ENCODE assay signal across 8 cellular contexts in genomic region chr17:82697808-82698064, GRCh38. TPM values are rescaled to one million over a fixed set of nuclear protein-coding genes. Genes with fewer than 3 reads are reported as not detected.
DNase-seq lines count a peak whose midpoint lies in the region; ATAC-seq and TF ChIP-seq lines count a peak whose summit lies in the region.

No MANE protein-coding gene starts in this region.

- DNase-seq in activated CD4-positive, CD25-positive, alpha-beta regulatory T cell treated with anti-CD3 and anti-CD28 coated beads, Interleukin-2, amount 50 U/mL, for 72 hours = peak; percentile 37
- no peak for DNase-seq in astrocyte of the cerebellum (ENCODE audit: low read depth)
- no peak for DNase-seq in KBM-7
- DNase-seq in activated gamma-delta T cell treated with Interleukin-2 at 50 U/mL for 16 hours = no peak

- TF ChIP-seq RAD21 in liver (IDR thresholded peaks at IDR 0.05) = no peak

- no peaks in the 10 kb centered on the region for H3K27me3 ChIP-seq in liver (ENCODE audit: control insufficient read depth in 4 of 4, insufficient read depth in 4 of 4, low read length in 3 of 4)

- TF ChIP-seq CTCF in astrocyte of the cerebellum (IDR thresholded peaks at IDR 0.05; ENCODE audit: low read depth, low read length, missing control alignments) (no peak), liver (IDR thresholded peaks at IDR 0.05; ENCODE audit: low read depth, low read length, missing input control) (no peak)

- in situ Hi-C loops in astrocyte of the cerebellum (cut with HindIII; ENCODE audit: low sequenced_read_pairs) = no loop called here
- in situ Hi-C loops in KBM-7 (cut with MboI; ENCODE audit: low pct_unique_long_range_greater_than_20kb, low sequenced_read_pairs) = no loop called here

- H3K4me3 ChIP-seq in astrocyte of the cerebellum (ENCODE audit: low read depth, low read length) (peak overlapping the region; percentile 57), liver (ENCODE audit: low read depth in 1 of 3, low read length in 3 of 3) (peak overlapping the region; percentile 46 to 90 (median 60))

- H3K27ac ChIP-seq in liver (ENCODE audit: low read depth in 1 of 2, low read length in 2 of 2) (no peak overlapping the region), temporal lobe (ENCODE audit: low read depth, low read length) (peak overlapping the region; percentile 82)

- peaks cover 10 to 22% (median 15%) of the 10 kb centered on the region in 4 donors for H3K4me1 ChIP-seq in liver (ENCODE audit: control insufficient read depth in 4 of 4, insufficient read depth in 4 of 4, low read length in 3 of 4)

- H3K36me3 ChIP-seq in liver (ENCODE audit: control insufficient read depth in 4 of 4, insufficient read depth in 3 of 4, low read depth in 1 of 4, low read length in 3 of 4) = no peaks in the 10 kb centered on the region

- no peak overlapping the region for H3K9ac ChIP-seq in liver (ENCODE audit: low read depth in 1 of 2, low read length in 2 of 2)

- ATAC-seq in activated CD4-positive, CD25-positive, alpha-beta regulatory T cell treated with anti-CD3 and anti-CD28 coated beads, Interleukin-2, amount 50 U/mL, for 24 hours = no peak
- no peak for ATAC-seq in GM21526 (IDR thresholded peaks at IDR 0.05; ENCODE audit: low FRiP score, unreplicated experiment)

- WGBS in liver = 2% methylated on average over 32 of the region's 32 CpGs

- peaks cover 0 to 6% (median 2%) of the 10 kb centered on the region in 4 donors for H3K9me3 ChIP-seq in liver (ENCODE audit: control insufficient read depth in 4 of 4, low read length in 3 of 4)

TF ChIP-seq in liver, 16 proteins besides CTCF, POLR2A, EP300 and RAD21:
- TF ChIP-seq FOXA1 (IDR thresholded peaks at IDR 0.05) (no peak), GABPA (IDR thresholded peaks at IDR 0.05 in 1 of 2, conservative IDR thresholded peaks at IDR 0.05 in 1 of 2) (no peak), SP1 (IDR thresholded peaks at IDR 0.05) (no peak), NR2F2 (IDR thresholded peaks at IDR 0.05) (no peak), ATF3 (IDR thresholded peaks at IDR 0.05) (no peak), HNF4A (conservative IDR thresholded peaks at IDR 0.05) (no peak), REST (IDR thresholded peaks at IDR 0.05) (no peak), TAF1 (conservative IDR thresholded peaks at IDR 0.05) (no peak), RXRA (IDR thresholded peaks at IDR 0.05) (no peak), MAX (IDR thresholded peaks at IDR 0.05) (no peak), EGR1 (IDR thresholded peaks at IDR 0.05; ENCODE audit: low read depth in 2 of 2) (no peak), YY1 (IDR thresholded peaks at IDR 0.05) (no peak), JUND (IDR thresholded peaks at IDR 0.05) (no peak), ZBTB33 (IDR thresholded peaks at IDR 0.05) (no peak), FOXA2 (IDR thresholded peaks at IDR 0.05) (no peak), HNF4G (IDR thresholded peaks at IDR 0.05) (no peak)

RNA-seq across cellular contexts. Expression of gene RAB40B, which starts 0.8 kb away (rescaled TPM):
- total RNA-seq in liver = 1 to 10 TPM; 2.9 to 9.6 TPM
- polyA plus RNA-seq in liver = 10 to 100 TPM; 11.4 to 12.1 TPM
- 13.0 TPM for total RNA-seq in temporal lobe

RNA-seq across cellular contexts. Expression of gene FN3KRP, which starts 18.8 kb away (rescaled TPM):
- total RNA-seq in liver = 10 to 100 TPM; 10.1 to 15.5 TPM
- polyA plus RNA-seq in liver = 10 to 100 TPM; 10.9 to 11.2 TPM
- 25.6 TPM for total RNA-seq in temporal lobe

RNA-seq across cellular contexts. Expression of gene FN3K, which starts 37.7 kb away (rescaled TPM):
- total RNA-seq in liver (10 to 100 TPM; 18.4 to 21.5 TPM), temporal lobe (32.9 TPM)
- 10 to 100 TPM; 24.4 to 28.7 TPM for polyA plus RNA-seq in liver

RNA-seq across cellular contexts. Expression of gene WDR45B, which starts 49.5 kb away (rescaled TPM):
- total RNA-seq in liver (10 to 100 TPM; 28.2 to 40.9 TPM), temporal lobe (43.0 TPM)
- 10 to 100 TPM; 25.4 to 30.2 TPM for polyA plus RNA-seq in liver

RNA-seq across cellular contexts. Expression of gene TBCD, which starts 54.1 kb away (rescaled TPM):
- total RNA-seq in liver = 10 to 100 TPM; 29.8 to 34.6 TPM
- 10 to 100 TPM; 31.5 to 42.2 TPM for polyA plus RNA-seq in liver
- total RNA-seq in temporal lobe = 63.4 TPM
